Comparison of ENCODE assay signal across 31 cellular contexts in genomic region chr7:127021857-127022256, GRCh38.
A peak's percentile ranks its signal among the peaks of the same experiment; 100 is the strongest.
DNase-seq lines count a peak whose midpoint lies in the region; ATAC-seq, FAIRE-seq and TF ChIP-seq lines count a peak whose summit lies in the region.
"Had no signal": no experiment of that assay in that cellular context is flagged by ENCODE, and none has a peak within 500 bp of the region (broad histone marks: within the 10 kb centered on the region; RNA-seq: fewer than 3 reads in every experiment).

No MANE protein-coding gene starts in this region.

- H3K27me3 ChIP-seq in pancreas = no peaks in the 10 kb centered on the region
- H3K27me3 ChIP-seq in small intestine (ENCODE audit: control insufficient read depth in 2 of 2, insufficient read depth in 2 of 2, low read length in 2 of 2) = no peaks in the 10 kb centered on the region
- H3K27me3 ChIP-seq: BE2C; BLaER1; BLaER1 treated with 17β-estradiol and CSF1 and Interleukin-3, amounts not matched to agents 10 nM and 100 nM had no signal

- peak in 3 of 4 donors; percentile 40 to 53 (median 44) for ATAC-seq in pancreas
- ATAC-seq: A549; CD8-positive, alpha-beta T cell had no signal

- H3K27ac ChIP-seq in pancreas = no peak overlapping the region
- H3K27ac ChIP-seq in small intestine (ENCODE audit: low read depth in 1 of 2, low read length in 1 of 2) = no peak overlapping the region
- H3K27ac ChIP-seq: 22Rv1; A549; BLaER1; BLaER1 treated with 17β-estradiol and CSF1 and Interleukin-3, amounts not matched to agents 10 nM and 100 nM; C4-2B had no signal

- in situ Hi-C loops in ACHN (cut with HindIII; ENCODE audit: low pct_ligation_motif_present, low pct_unique_long_range_greater_than_20kb, low sequenced_read_pairs) = no loop called here

- no peaks in the 10 kb centered on the region for H3K36me3 ChIP-seq in pancreas
- H3K36me3 ChIP-seq in small intestine (ENCODE audit: control insufficient read depth in 2 of 2, insufficient read depth in 2 of 2, low read length in 2 of 2) = no peaks in the 10 kb centered on the region
- H3K36me3 ChIP-seq: BE2C; BLaER1; BLaER1 treated with 17β-estradiol and CSF1 and Interleukin-3, amounts not matched to agents 10 nM and 100 nM had no signal

- TF ChIP-seq CTCF in pancreas (IDR thresholded peaks at IDR 0.05) = no peak

- 16 to 19% methylated on average over 1 of the region's 1 CpG for WGBS in pancreas, 2 donors
- 23 to 61% (median 30%) methylated on average over 1 of the region's 1 CpG for WGBS in small intestine, 3 donors

- H3K4me3 ChIP-seq in pancreas (no peak overlapping the region), small intestine (ENCODE audit: low read depth in 1 of 2, low read length in 2 of 2) (no peak overlapping the region)
- H3K4me3 ChIP-seq: A549; BLaER1; BLaER1 treated with 17β-estradiol and CSF1 and Interleukin-3, amounts not matched to agents 10 nM and 100 nM had no signal

- FAIRE-seq in pancreas (lab: Jason Lieb, UNC) = no peak
- FAIRE-seq in small intestine (lab: Jason Lieb, UNC) = no peak
- FAIRE-seq: A204.1, A549, D721Med had no signal

- H3K4me1 ChIP-seq in pancreas = peaks cover 0 to 8% (median 5%) of the 10 kb centered on the region in 3 donors
- no peaks in the 10 kb centered on the region for H3K4me1 ChIP-seq in small intestine (ENCODE audit: control insufficient read depth in 2 of 2, insufficient read depth in 1 of 2, low read depth in 1 of 2, low read length in 1 of 2)
- H3K4me1 ChIP-seq: A549; BE2C; BLaER1; BLaER1 treated with 17β-estradiol and CSF1 and Interleukin-3, amounts not matched to agents 10 nM and 100 nM; Caco-2 had no signal

- peak; percentile 75 for DNase-seq in mucosa of gallbladder (ENCODE audit: low spot score)
- DNase-seq in pancreas = peak in 1 of 6 donors; percentile 8
- DNase-seq in small intestine = peak; percentile 48
- DNase-seq in ACHN = no peak
- no peak for DNase-seq in SKM-1 treated with dmso at 0.1 percent for 144 hours (lab: John Stamatoyannopoulos, UW; ENCODE audit: unreplicated experiment)
- no peak for DNase-seq in GOT3 (lab: John Stamatoyannopoulos, UW)
- DNase-seq: 8988T; AML-193; BE2C; C1 segment of cervical spinal cord; Caco-2; Calu3; CD4-positive, alpha-beta memory T cell; CD4-positive, alpha-beta T cell; CD4-positive, CD25-positive, alpha-beta regulatory T cell; CD8-positive, alpha-beta memory T cell; CD8-positive, alpha-beta T cell; COR-L47; DMS 273 treated with DMSO at 0.1 percent for 48 hours; DMS153; DMS79; DMS79 treated with DMSO at 0.1 percent for 48 hours; DND-41; EL had no signal

- intact Hi-C loops in pancreas (cut with DNase I) = no loop called here

- H3K9me3 ChIP-seq in pancreas (no peaks in the 10 kb centered on the region), small intestine (ENCODE audit: control insufficient read depth, low read depth) (no peaks in the 10 kb centered on the region)
- H3K9me3 ChIP-seq: A549; BE2C; BLaER1; BLaER1 treated with 17β-estradiol and CSF1 and Interleukin-3, amounts not matched to agents 10 nM and 100 nM; Caco-2 had no signal

Comparison
In these comparisons a context has a peak if more than half of its experiments do, and no peak if none do; other contexts are left out.
1. DNase-seq: peak in mucosa of gallbladder (single experiment) and small intestine (single experiment); none in ACHN (single experiment), SKM-1 treated with dmso at 0.1 percent for 144 hours (single experiment) and GOT3 (single experiment).